1 cellular context compared by ENCODE assay signal in genomic region chr6:34532230-34532629, GRCh38.
TF ChIP-seq lines count a peak whose summit lies in the region.

No MANE protein-coding gene starts in this region.

TF ChIP-seq in WTC11, 78 proteins besides CTCF, POLR2A, EP300 and RAD21 (continued from another document):
- TF ChIP-seq, protein P1, sequence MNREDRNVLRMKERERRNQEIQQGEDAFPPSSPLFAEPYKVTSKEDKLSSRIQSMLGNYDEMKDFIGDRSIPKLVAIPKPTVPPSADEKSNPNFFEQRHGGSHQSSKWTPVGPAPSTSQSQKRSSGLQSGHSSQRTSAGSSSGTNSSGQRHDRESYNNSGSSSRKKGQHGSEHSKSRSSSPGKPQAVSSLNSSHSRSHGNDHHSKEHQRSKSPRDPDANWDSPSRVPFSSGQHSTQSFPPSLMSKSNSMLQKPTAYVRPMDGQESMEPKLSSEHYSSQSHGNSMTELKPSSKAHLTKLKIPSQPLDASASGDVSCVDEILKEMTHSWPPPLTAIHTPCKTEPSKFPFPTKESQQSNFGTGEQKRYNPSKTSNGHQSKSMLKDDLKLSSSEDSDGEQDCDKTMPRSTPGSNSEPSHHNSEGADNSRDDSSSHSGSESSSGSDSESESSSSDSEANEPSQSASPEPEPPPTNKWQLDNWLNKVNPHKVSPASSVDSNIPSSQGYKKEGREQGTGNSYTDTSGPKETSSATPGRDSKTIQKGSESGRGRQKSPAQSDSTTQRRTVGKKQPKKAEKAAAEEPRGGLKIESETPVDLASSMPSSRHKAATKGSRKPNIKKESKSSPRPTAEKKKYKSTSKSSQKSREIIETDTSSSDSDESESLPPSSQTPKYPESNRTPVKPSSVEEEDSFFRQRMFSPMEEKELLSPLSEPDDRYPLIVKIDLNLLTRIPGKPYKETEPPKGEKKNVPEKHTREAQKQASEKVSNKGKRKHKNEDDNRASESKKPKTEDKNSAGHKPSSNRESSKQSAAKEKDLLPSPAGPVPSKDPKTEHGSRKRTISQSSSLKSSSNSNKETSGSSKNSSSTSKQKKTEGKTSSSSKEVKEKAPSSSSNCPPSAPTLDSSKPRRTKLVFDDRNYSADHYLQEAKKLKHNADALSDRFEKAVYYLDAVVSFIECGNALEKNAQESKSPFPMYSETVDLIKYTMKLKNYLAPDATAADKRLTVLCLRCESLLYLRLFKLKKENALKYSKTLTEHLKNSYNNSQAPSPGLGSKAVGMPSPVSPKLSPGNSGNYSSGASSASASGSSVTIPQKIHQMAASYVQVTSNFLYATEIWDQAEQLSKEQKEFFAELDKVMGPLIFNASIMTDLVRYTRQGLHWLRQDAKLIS (CRISPR knock-in tag; IDR thresholded peaks at IDR 0.05; ENCODE audit: borderline replicate concordance): no peak
- no peak for TF ChIP-seq ZNF512 (CRISPR knock-in tag; IDR thresholded peaks at IDR 0.05; ENCODE audit: borderline replicate concordance)
